ENCODE assay signal across 2 cellular contexts in the genomic region with DNA sequence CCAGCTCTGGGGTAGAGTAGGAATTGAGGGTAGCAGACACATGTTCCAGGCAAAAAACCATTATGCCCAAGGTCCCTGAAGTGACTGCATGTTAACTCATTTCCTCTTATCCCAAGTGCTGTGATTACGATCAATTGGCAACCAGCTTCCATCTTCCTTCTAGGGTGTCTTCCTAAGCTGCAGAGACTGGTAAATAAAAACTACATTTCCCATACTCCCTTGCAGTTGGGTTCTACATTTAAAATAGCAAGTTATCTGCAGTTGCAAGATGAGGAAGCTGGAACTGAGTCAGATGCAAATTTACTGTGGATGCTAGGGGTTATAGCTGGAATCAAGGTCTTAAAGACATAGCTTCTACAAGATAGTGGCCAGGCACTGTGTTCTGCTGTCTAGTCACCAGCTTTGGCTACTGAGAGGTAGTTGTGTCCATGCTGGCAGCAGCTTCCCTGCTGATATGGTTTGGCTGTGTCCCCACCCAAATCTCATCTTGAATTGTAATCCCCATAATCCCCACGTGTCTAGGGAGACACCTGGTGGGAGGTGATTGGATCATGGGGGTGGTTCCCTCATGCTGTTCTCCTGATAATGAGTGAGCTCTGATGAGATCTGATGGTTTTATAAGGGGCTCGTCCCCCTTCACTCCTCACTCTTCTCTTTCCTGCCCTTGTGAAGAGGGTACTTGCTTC.
TF ChIP-seq lines count a peak whose summit lies in the region.

No MANE protein-coding gene starts in this region.

TF ChIP-seq in GM23338, 12 proteins besides CTCF, POLR2A, EP300 and RAD21 (continues in another document):
- no peak for TF ChIP-seq POLR2AphosphoS5 (IDR thresholded peaks at IDR 0.05; ENCODE audit: low read depth)
- no peak for TF ChIP-seq EZH2 (IDR thresholded peaks at IDR 0.05; ENCODE audit: low read depth, unreplicated experiment)
- TF ChIP-seq ZNF331 (CRISPR knock-in tag; IDR thresholded peaks at IDR 0.05; ENCODE audit: low read depth), result no peak
- TF ChIP-seq, protein P1, sequence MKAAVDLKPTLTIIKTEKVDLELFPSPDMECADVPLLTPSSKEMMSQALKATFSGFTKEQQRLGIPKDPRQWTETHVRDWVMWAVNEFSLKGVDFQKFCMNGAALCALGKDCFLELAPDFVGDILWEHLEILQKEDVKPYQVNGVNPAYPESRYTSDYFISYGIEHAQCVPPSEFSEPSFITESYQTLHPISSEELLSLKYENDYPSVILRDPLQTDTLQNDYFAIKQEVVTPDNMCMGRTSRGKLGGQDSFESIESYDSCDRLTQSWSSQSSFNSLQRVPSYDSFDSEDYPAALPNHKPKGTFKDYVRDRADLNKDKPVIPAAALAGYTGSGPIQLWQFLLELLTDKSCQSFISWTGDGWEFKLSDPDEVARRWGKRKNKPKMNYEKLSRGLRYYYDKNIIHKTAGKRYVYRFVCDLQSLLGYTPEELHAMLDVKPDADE (IDR thresholded peaks at IDR 0.05), result no peak
- TF ChIP-seq NANOG (IDR thresholded peaks at IDR 0.05; ENCODE audit: borderline replicate concordance), result no peak
- TF ChIP-seq JUNB (IDR thresholded peaks at IDR 0.05; ENCODE audit: unreplicated experiment), result no peak
- no peak for TF ChIP-seq CREB1 (CRISPR knock-in tag; IDR thresholded peaks at IDR 0.05; ENCODE audit: low read depth)
- TF ChIP-seq EZH2phosphoT487 (IDR thresholded peaks at IDR 0.05; ENCODE audit: unreplicated experiment), result no peak
- TF ChIP-seq ZNF114 (CRISPR knock-in tag; IDR thresholded peaks at IDR 0.05), result no peak
- TF ChIP-seq, protein P2, sequence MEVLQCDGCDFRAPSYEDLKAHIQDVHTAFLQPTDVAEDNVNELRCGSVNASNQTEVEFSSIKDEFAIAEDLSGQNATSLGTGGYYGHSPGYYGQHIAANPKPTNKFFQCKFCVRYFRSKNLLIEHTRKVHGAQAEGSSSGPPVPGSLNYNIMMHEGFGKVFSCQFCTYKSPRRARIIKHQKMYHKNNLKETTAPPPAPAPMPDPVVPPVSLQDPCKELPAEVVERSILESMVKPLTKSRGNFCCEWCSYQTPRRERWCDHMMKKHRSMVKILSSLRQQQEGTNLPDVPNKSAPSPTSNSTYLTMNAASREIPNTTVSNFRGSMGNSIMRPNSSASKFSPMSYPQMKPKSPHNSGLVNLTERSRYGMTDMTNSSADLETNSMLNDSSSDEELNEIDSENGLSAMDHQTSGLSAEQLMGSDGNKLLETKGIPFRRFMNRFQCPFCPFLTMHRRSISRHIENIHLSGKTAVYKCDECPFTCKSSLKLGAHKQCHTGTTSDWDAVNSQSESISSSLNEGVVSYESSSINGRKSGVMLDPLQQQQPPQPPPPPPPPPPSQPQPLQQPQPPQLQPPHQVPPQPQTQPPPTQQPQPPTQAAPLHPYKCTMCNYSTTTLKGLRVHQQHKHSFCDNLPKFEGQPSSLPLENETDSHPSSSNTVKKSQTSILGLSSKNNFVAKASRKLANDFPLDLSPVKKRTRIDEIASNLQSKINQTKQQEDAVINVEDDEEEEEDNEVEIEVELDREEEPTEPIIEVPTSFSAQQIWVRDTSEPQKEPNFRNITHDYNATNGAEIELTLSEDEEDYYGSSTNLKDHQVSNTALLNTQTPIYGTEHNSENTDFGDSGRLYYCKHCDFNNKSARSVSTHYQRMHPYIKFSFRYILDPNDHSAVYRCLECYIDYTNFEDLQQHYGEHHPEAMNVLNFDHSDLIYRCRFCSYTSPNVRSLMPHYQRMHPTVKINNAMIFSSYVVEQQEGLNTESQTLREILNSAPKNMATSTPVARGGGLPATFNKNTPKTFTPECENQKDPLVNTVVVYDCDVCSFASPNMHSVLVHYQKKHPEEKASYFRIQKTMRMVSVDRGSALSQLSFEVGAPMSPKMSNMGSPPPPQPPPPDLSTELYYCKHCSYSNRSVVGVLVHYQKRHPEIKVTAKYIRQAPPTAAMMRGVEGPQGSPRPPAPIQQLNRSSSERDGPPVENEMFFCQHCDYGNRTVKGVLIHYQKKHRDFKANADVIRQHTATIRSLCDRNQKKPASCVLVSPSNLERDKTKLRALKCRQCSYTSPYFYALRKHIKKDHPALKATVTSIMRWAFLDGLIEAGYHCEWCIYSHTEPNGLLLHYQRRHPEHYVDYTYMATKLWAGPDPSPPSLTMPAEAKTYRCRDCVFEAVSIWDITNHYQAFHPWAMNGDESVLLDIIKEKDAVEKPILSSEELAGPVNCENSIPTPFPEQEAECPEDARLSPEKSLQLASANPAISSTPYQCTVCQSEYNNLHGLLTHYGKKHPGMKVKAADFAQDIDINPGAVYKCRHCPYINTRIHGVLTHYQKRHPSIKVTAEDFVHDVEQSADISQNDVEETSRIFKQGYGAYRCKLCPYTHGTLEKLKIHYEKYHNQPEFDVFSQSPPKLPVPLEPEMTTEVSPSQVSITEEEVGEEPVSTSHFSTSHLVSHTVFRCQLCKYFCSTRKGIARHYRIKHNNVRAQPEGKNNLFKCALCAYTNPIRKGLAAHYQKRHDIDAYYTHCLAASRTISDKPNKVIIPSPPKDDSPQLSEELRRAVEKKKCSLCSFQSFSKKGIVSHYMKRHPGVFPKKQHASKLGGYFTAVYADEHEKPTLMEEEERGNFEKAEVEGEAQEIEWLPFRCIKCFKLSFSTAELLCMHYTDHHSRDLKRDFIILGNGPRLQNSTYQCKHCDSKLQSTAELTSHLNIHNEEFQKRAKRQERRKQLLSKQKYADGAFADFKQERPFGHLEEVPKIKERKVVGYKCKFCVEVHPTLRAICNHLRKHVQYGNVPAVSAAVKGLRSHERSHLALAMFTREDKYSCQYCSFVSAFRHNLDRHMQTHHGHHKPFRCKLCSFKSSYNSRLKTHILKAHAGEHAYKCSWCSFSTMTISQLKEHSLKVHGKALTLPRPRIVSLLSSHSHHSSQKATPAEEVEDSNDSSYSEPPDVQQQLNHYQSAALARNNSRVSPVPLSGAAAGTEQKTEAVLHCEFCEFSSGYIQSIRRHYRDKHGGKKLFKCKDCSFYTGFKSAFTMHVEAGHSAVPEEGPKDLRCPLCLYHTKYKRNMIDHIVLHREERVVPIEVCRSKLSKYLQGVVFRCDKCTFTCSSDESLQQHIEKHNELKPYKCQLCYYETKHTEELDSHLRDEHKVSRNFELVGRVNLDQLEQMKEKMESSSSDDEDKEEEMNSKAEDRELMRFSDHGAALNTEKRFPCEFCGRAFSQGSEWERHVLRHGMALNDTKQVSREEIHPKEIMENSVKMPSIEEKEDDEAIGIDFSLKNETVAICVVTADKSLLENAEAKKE (CRISPR knock-in tag; IDR thresholded peaks at IDR 0.05), result no peak

TF ChIP-seq in GM12878, 131 proteins besides CTCF, POLR2A, EP300 and RAD21:
- TF ChIP-seq SIX5 (IDR thresholded peaks at IDR 0.05; ENCODE audit: low read depth, low read length, severe bottlenecking) (peak; percentile 55), BRCA1 (IDR thresholded peaks at IDR 0.05; ENCODE audit: low read depth, low read length) (no peak)
